In genomic region chr5:134436523-134437339, GRCh38 we compare ENCODE assay signal across 8 cellular contexts. TPM values are rescaled to one million over a fixed set of nuclear protein-coding genes. Genes with fewer than 3 reads are reported as not detected.
DNase-seq lines count a peak whose midpoint lies in the region; ATAC-seq and TF ChIP-seq lines count a peak whose summit lies in the region.

No MANE protein-coding gene starts in this region.

- peak overlapping the region; percentile 2; the same call in 1 of the 2 replicates for H3K27ac ChIP-seq in BLaER1
- peak overlapping the region; percentile 97 for H3K27ac ChIP-seq in RWPE2 (ENCODE audit: poor library complexity, severe bottlenecking)
- peak overlapping the region; percentile 41 to 95 (median 84) for H3K27ac ChIP-seq in heart left ventricle
- H3K27ac ChIP-seq in gastrocnemius medialis: peak overlapping the region; percentile 97 to 99 (median 98)

- H3K36me3 ChIP-seq in BLaER1: no peaks in the 10 kb centered on the region
- no peaks in the 10 kb centered on the region for H3K36me3 ChIP-seq in RWPE2 (ENCODE audit: low read depth)
- H3K36me3 ChIP-seq in heart left ventricle: no peaks in the 10 kb centered on the region
- no peaks in the 10 kb centered on the region for H3K36me3 ChIP-seq in gastrocnemius medialis

- H3K27ac Mint-ChIP-seq in activated naive CD4-positive, alpha-beta T cell treated with anti-CD3 and anti-CD28 coated beads, Interleukin-2, amount 50 U/mL, for 72 hours: peak overlapping the region; percentile 56 to 85

- peaks cover 21% of the 10 kb centered on the region for H3K4me1 ChIP-seq in BLaER1
- peaks cover 54% of the 10 kb centered on the region for H3K4me1 ChIP-seq in RWPE2 (ENCODE audit: insufficient read depth, poor library complexity, severe bottlenecking)
- H3K4me1 ChIP-seq in heart left ventricle: peaks cover 18 to 40% (median 37%) of the 10 kb centered on the region in 12 donors
- H3K4me1 ChIP-seq in gastrocnemius medialis: peaks cover 70 to 72% of the 10 kb centered on the region in 2 donors

- 9 to 28% (median 13%) methylated on average over 19 to 20 of the region's 20 CpGs for WGBS in heart left ventricle, 4 donors

- H3K4me3 ChIP-seq in BLaER1 (no peak overlapping the region), RWPE2 (ENCODE audit: severe bottlenecking) (no peak overlapping the region), heart left ventricle (peak overlapping the region in 5 of 12 donors; percentile 19 to 30 (median 24)), gastrocnemius medialis (peak overlapping the region; percentile 25 to 46 (median 32))

- no peaks in the 10 kb centered on the region for H3K27me3 ChIP-seq in BLaER1
- no peaks in the 10 kb centered on the region for H3K27me3 ChIP-seq in RWPE2 (ENCODE audit: insufficient read depth, poor library complexity, severe bottlenecking)
- no peaks in the 10 kb centered on the region for H3K27me3 ChIP-seq in heart left ventricle
- no peaks in the 10 kb centered on the region for H3K27me3 ChIP-seq in gastrocnemius medialis

- no peak for TF ChIP-seq POLR2A in heart left ventricle (IDR thresholded peaks at IDR 0.05)
- TF ChIP-seq POLR2A in gastrocnemius medialis (IDR thresholded peaks at IDR 0.05): peak; percentile 21 to 52

- 0 out of 2 replicates have a peak overlapping the region, but pooled peaks have one; percentile 7 for H3K9ac ChIP-seq in BLaER1

- no peaks in the 10 kb centered on the region for H3K9me3 Mint-ChIP-seq in activated naive CD4-positive, alpha-beta T cell treated with anti-CD3 and anti-CD28 coated beads, Interleukin-2, amount 50 U/mL, for 72 hours

- TF ChIP-seq CTCF in RWPE2 (IDR thresholded peaks at IDR 0.05; ENCODE audit: poor library complexity, severe bottlenecking) (no peak), heart left ventricle (IDR thresholded peaks at IDR 0.05) (no peak), gastrocnemius medialis (IDR thresholded peaks at IDR 0.05 in 4 of 5, conservative IDR thresholded peaks at IDR 0.05 in 1 of 5) (no peak)

- peak overlapping the region; percentile 78 for H3K4me2 ChIP-seq in BLaER1

- no peaks in the 10 kb centered on the region for H3K36me3 Mint-ChIP-seq in activated naive CD4-positive, alpha-beta T cell treated with anti-CD3 and anti-CD28 coated beads, Interleukin-2, amount 50 U/mL, for 72 hours

- in situ Hi-C loops in gastrocnemius medialis (cut with MboI; ENCODE audit: low sequenced_read_pairs in 4 of 4): no loop called here

- H3K9me3 ChIP-seq in BLaER1: no peaks in the 10 kb centered on the region
- no peaks in the 10 kb centered on the region for H3K9me3 ChIP-seq in RWPE2 (ENCODE audit: severe bottlenecking)
- no peaks in the 10 kb centered on the region for H3K9me3 ChIP-seq in heart left ventricle
- H3K9me3 ChIP-seq in gastrocnemius medialis: no peaks in the 10 kb centered on the region

- intact Hi-C loops in heart left ventricle (cut with DNase I): loop anchor here in 5 of 10 donors (1.0 to 10.0 kb wide), 7 partner anchors 24 to 128 kb away; no protein-coding TSS in a partner anchor
- intact Hi-C loops in gastrocnemius medialis (cut with DNase I; ENCODE audit: low total_unique reads): loop anchor here (2.0 to 5.0 kb wide), 4 partner anchors 24 to 211 kb away; partner anchors contain the start of gene SEC24A

- ATAC-seq in GM19397 (IDR thresholded peaks at IDR 0.05; ENCODE audit: unreplicated experiment) (peak; percentile 88), HG03520 (IDR thresholded peaks at IDR 0.05; ENCODE audit: unreplicated experiment) (peak; percentile 80), RWPE2 (ENCODE audit: low read depth) (peak; percentile 66), heart left ventricle (peak; percentile 74 to 89 (median 85)), gastrocnemius medialis (peak; percentile 77 to 83)
- peak; percentile 82 to 87 for ATAC-seq in activated naive CD4-positive, alpha-beta T cell treated with anti-CD3 and anti-CD28 coated beads, Interleukin-2, amount 50 U/mL, for 72 hours

- DNase-seq in RWPE2 (ENCODE audit: low spot score): peak; percentile 96
- DNase-seq in activated naive CD4-positive, alpha-beta T cell treated with anti-CD3 and anti-CD28 coated beads, Interleukin-2, amount 50 U/mL, for 72 hours (ENCODE audit: low spot score in 2 of 2): peak; percentile 55 to 78
- peak; percentile 46 to 90 (median 73) for DNase-seq in heart left ventricle
- peak; percentile 90 to 96 for DNase-seq in gastrocnemius medialis
- DNase-seq in 8988T: no peak

- H4K20me1 ChIP-seq in BLaER1: no peaks in the 10 kb centered on the region

RNA-seq across cellular contexts. Expression of gene CDKN2AIPNL, which starts 25.1 kb away (rescaled TPM):
- total RNA-seq in activated naive CD4-positive, alpha-beta T cell treated with anti-CD3 and anti-CD28 coated beads, Interleukin-2, amount 50 U/mL, for 72 hours: 10 to 100 TPM in 1 of 2 donors, 1 to 10 TPM in 1; 6.0 to 37.7 TPM
- total RNA-seq in heart left ventricle (10 to 100 TPM; 26.6 to 38.4 (median 32.3) TPM), gastrocnemius medialis (10 to 100 TPM; 23.6 to 58.5 (median 37.4) TPM)
- polyA plus RNA-seq in heart left ventricle: 10 to 100 TPM; 45.1 to 87.5 TPM

Comparison
In these comparisons a context has a peak if more than half of its experiments do, and no peak if none do; other contexts are left out.
1. H3K27ac ChIP-seq: peak in every context shown above with its lines; median percentile 98 in gastrocnemius medialis; 97 in RWPE2; 84 in heart left ventricle; 2 in BLaER1.
2. H3K4me3 ChIP-seq: peak in gastrocnemius medialis (4 of 4); none in BLaER1 (single experiment) and RWPE2 (single experiment).
3. POLR2A ChIP-seq: peak in gastrocnemius medialis (2 of 2); none in heart left ventricle (0 of 2).
4. Peak in every context shown above with its lines, with median percentiles within 50 percentile points of each other: ATAC-seq.